ENCODE assay signal across 24 cellular contexts in genomic region chr2:70709746-70710145, GRCh38. TPM values are rescaled to one million over a fixed set of nuclear protein-coding genes. Genes with fewer than 3 reads are reported as not detected.
"Had no signal": no experiment of that assay in that cellular context is flagged by ENCODE, and none has a peak within 500 bp of the region (broad histone marks: within the 10 kb centered on the region; RNA-seq: fewer than 3 reads in every experiment).

No MANE protein-coding gene starts in this region.

- H3K4me3 ChIP-seq: body of pancreas, hepatocyte, left ventricle myocardium inferior, right lobe of liver, testis, uterus had no signal

- H3K9me3 Mint-ChIP-seq: activated CD4-positive, alpha-beta T cell treated with anti-CD3 and anti-CD28 coated beads, Interleukin-2, amount 10 ng/mL, durations not matched to agents 7 days and 5 days; activated CD8-positive, alpha-beta T cell treated with anti-CD3 and anti-CD28 coated beads for 36 hours; activated naive CD8-positive, alpha-beta T cell treated with anti-CD3 and anti-CD28 coated beads, Interleukin-2, amount 10 ng/mL, durations not matched to agents 7 days and 5 days; dendritic cell treated with granulocyte-macrophage colony-stimulating factor and Interleukin-4, amounts not matched to agents 40 ng/mL and 50 ng/mL, for 4 days; immature natural killer cell; natural killer cell treated with Interleukin-12 subunit alpha and Interleukin-12 subunit beta and Interleukin-15 and Interleukin-18, amount 100 ng/mL, for 72 hours; stimulated activated effector memory CD8-positive, alpha-beta T cell treated with anti-CD3 and anti-CD28 coated beads, Interleukin-12 subunit alpha, Interleukin-12 subunit beta, amount 100 ng/mL, for 72 hours had no signal

- H3K27ac Mint-ChIP-seq: activated CD4-positive, alpha-beta T cell treated with anti-CD3 and anti-CD28 coated beads, Interleukin-2, amount 10 ng/mL, durations not matched to agents 7 days and 5 days; activated CD8-positive, alpha-beta memory T cell treated with anti-CD3 and anti-CD28 coated beads, Interleukin-2, amount 10 ng/mL, durations not matched to agents 7 days and 5 days; activated naive CD8-positive, alpha-beta T cell treated with anti-CD3 and anti-CD28 coated beads, Interleukin-2, amount 10 ng/mL, durations not matched to agents 7 days and 5 days; dendritic cell treated with granulocyte-macrophage colony-stimulating factor and Interleukin-4, amounts not matched to agents 40 ng/mL and 50 ng/mL, for 4 days; immature natural killer cell; natural killer cell treated with Interleukin-12 subunit alpha and Interleukin-12 subunit beta and Interleukin-15 and Interleukin-18, amount 100 ng/mL, for 72 hours; stimulated activated effector memory CD8-positive, alpha-beta T cell treated with anti-CD3 and anti-CD28 coated beads, Interleukin-12 subunit alpha, Interleukin-12 subunit beta, amount 100 ng/mL, for 72 hours had no signal

- H3K4me2 ChIP-seq: hepatocyte had no signal

- H3K36me3 Mint-ChIP-seq: activated CD8-positive, alpha-beta memory T cell treated with anti-CD3 and anti-CD28 coated beads, Interleukin-2, amount 10 ng/mL, durations not matched to agents 7 days and 5 days; immature natural killer cell; natural killer cell treated with Interleukin-12 subunit alpha and Interleukin-12 subunit beta and Interleukin-15 and Interleukin-18, amount 100 ng/mL, for 72 hours; stimulated activated effector memory CD8-positive, alpha-beta T cell treated with anti-CD3 and anti-CD28 coated beads, Interleukin-12 subunit alpha, Interleukin-12 subunit beta, amount 100 ng/mL, for 72 hours had no signal

- H3K4me1 ChIP-seq: body of pancreas, foreskin keratinocyte, left ventricle myocardium inferior, right lobe of liver, testis, uterus had no signal

- DNase-seq: activated CD4-positive, alpha-beta T cell treated with anti-CD3 and anti-CD28 coated beads, Interleukin-2, amount 10 ng/mL, durations not matched to agents 7 days and 5 days; activated CD4-positive, CD25-positive, alpha-beta regulatory T cell treated with anti-CD3 and anti-CD28 coated beads, Interleukin-2, amount 50 U/mL, for 72 hours; activated CD8-positive, alpha-beta memory T cell treated with anti-CD3 and anti-CD28 coated beads, Interleukin-2, amount 10 ng/mL, durations not matched to agents 7 days and 5 days; activated naive CD4-positive, alpha-beta T cell; activated naive CD8-positive, alpha-beta T cell treated with anti-CD3 and anti-CD28 coated beads, Interleukin-2, amount 10 ng/mL, durations not matched to agents 7 days and 5 days; activated T-cell treated with anti-CD3 and anti-CD28 coated beads for 4 hours; amniotic stem cell; body of pancreas; effector CD4-positive, alpha-beta T cell; foreskin keratinocyte; immature natural killer cell; kidney glomerular epithelial cell; left ventricle myocardium inferior; posterior cingulate gyrus; small intestine; stimulated activated CD4-positive, alpha-beta T cell treated with anti-CD3 and anti-CD28 coated beads, Interleukin-2, amount 100 ng/mL, for 24 hours; testis; uterus had no signal

- ATAC-seq: activated CD8-positive, alpha-beta memory T cell treated with anti-CD3 and anti-CD28 coated beads, Interleukin-2, amount 10 ng/mL, durations not matched to agents 7 days and 5 days; body of pancreas; foreskin keratinocyte; natural killer cell treated with Interleukin-12 subunit alpha and Interleukin-12 subunit beta and Interleukin-15 and Interleukin-18, amount 100 ng/mL, for 72 hours had no signal

- H3K9me3 ChIP-seq: body of pancreas, left ventricle myocardium inferior, right lobe of liver, testis, uterus had no signal

- H3K79me2 ChIP-seq: hepatocyte had no signal

- FAIRE-seq: small intestine had no signal

- H3K27ac ChIP-seq: body of pancreas, foreskin keratinocyte, hepatocyte, left ventricle myocardium inferior, right lobe of liver, testis, uterus had no signal

- H2AFZ ChIP-seq: hepatocyte had no signal

- H3K36me3 ChIP-seq: left ventricle myocardium inferior, right lobe of liver, uterus had no signal

- H3K27me3 ChIP-seq: body of pancreas, hepatocyte, right lobe of liver, testis, uterus had no signal

RNA-seq across cellular contexts. Expression of gene ADD2, which starts 58.3 kb away (rescaled TPM):
- polyA plus RNA-seq: immature natural killer cell had no signal
